ENCODE assay signal across 8 cellular contexts in genomic region chr20:17681741-17682102, GRCh38. TPM values are rescaled to one million over a fixed set of nuclear protein-coding genes. Genes with fewer than 3 reads are reported as not detected.
DNase-seq lines count a peak whose midpoint lies in the region; ATAC-seq and TF ChIP-seq lines count a peak whose summit lies in the region.

No MANE protein-coding gene starts in this region.

- no peak for TF ChIP-seq CTCF in ascending aorta (IDR thresholded peaks at IDR 0.05)

- H3K4me1 Mint-ChIP-seq in activated naive CD4-positive, alpha-beta T cell treated with anti-CD3 and anti-CD28 coated beads, Interleukin-2, amount 10 ng/mL, durations not matched to agents 7 days and 5 days = peaks cover 34% of the 10 kb centered on the region

- no peaks in the 10 kb centered on the region for H3K9me3 ChIP-seq in ascending aorta
- no peaks in the 10 kb centered on the region for H3K9me3 ChIP-seq in mesodermal cell (ENCODE audit: control insufficient read depth, low read length)

- H3K27ac ChIP-seq in ascending aorta (peak overlapping the region; percentile 95 to 97), mesodermal cell (ENCODE audit: low read depth, low read length, severe bottlenecking) (peak overlapping the region; percentile 94)

- peaks cover 21% of the 10 kb centered on the region for H3K36me3 Mint-ChIP-seq in activated naive CD4-positive, alpha-beta T cell treated with anti-CD3 and anti-CD28 coated beads, Interleukin-2, amount 10 ng/mL, durations not matched to agents 7 days and 5 days

- no peaks in the 10 kb centered on the region for H3K27me3 ChIP-seq in ascending aorta

- H3K4me1 ChIP-seq in ascending aorta = peaks cover 4 to 16% of the 10 kb centered on the region in 2 donors
- H3K4me1 ChIP-seq in mesodermal cell (ENCODE audit: control insufficient read depth, insufficient read depth, low read length, poor library complexity, severe bottlenecking) = peaks cover 17% of the 10 kb centered on the region

- WGBS in mesodermal cell (ENCODE audit: insufficient coverage in 2 of 2), 2 experiments = 0% methylated on average over 21 to 30 of the region's 62 CpGs

- DNase-seq in activated naive CD4-positive, alpha-beta T cell treated with anti-CD3 and anti-CD28 coated beads, Interleukin-2, amount 10 ng/mL, durations not matched to agents 7 days and 5 days = no peak
- no peak for DNase-seq in activated naive CD4-positive, alpha-beta T cell (lab: John Stamatoyannopoulos, UW)
- DNase-seq in ascending aorta (ENCODE audit: low spot score in 2 of 2) (no peak), NCI-H1417 treated with DMSO at 0.1 percent for 48 hours (lab: John Stamatoyannopoulos, UW) (no peak)

- H3K27ac Mint-ChIP-seq in activated naive CD4-positive, alpha-beta T cell treated with anti-CD3 and anti-CD28 coated beads, Interleukin-2, amount 10 ng/mL, durations not matched to agents 7 days and 5 days = peak overlapping the region; percentile 92

- H3K4me3 ChIP-seq in ascending aorta (peak overlapping the region; percentile 90 to 93), mesodermal cell (ENCODE audit: extremely low read depth, insufficient read depth, low read length, poor library complexity, severe bottlenecking) (peak overlapping the region; percentile 61)

- H3K36me3 ChIP-seq in ascending aorta (peaks cover 4% of the 10 kb centered on the region in 2 donors), mesodermal cell (ENCODE audit: control insufficient read depth, insufficient read depth, low read length) (peaks cover 36% of the 10 kb centered on the region)

- CTCF ChIA-PET in activated naive CD4-positive, alpha-beta T cell treated with anti-CD3 and anti-CD28 coated beads, Interleukin-2, amount 10 ng/mL, durations not matched to agents 7 days and 5 days (lab: Charles Lee) = interaction anchor here (0.6 to 5.1 kb wide), 15 partner anchors 10 to 315 kb away, joined by 3 to 25 read pairs (median 5); partner anchors contain the start of gene BFSP1

- H3K9me3 Mint-ChIP-seq in activated naive CD4-positive, alpha-beta T cell treated with anti-CD3 and anti-CD28 coated beads, Interleukin-2, amount 10 ng/mL, durations not matched to agents 7 days and 5 days = no peaks in the 10 kb centered on the region

- peak overlapping the region; percentile 85 for H3K4me3 Mint-ChIP-seq in activated naive CD4-positive, alpha-beta T cell treated with anti-CD3 and anti-CD28 coated beads, Interleukin-2, amount 10 ng/mL, durations not matched to agents 7 days and 5 days

- ATAC-seq in HG03139 (IDR thresholded peaks at IDR 0.05; ENCODE audit: unreplicated experiment) = peak; percentile 1
- no peak for ATAC-seq in HG03097 (IDR thresholded peaks at IDR 0.05; ENCODE audit: low FRiP score, unreplicated experiment)
- ATAC-seq in HG03108 (IDR thresholded peaks at IDR 0.05; ENCODE audit: unreplicated experiment) = no peak

- H3K27me3 Mint-ChIP-seq in activated naive CD4-positive, alpha-beta T cell treated with anti-CD3 and anti-CD28 coated beads, Interleukin-2, amount 10 ng/mL, durations not matched to agents 7 days and 5 days = peaks cover 36% of the 10 kb centered on the region

- intact Hi-C loops in ascending aorta (cut with DNase I) = loop anchor here (1.0 to 10.0 kb wide), 11 partner anchors 111 to 1107 kb away; partner anchors contain the start of genes KAT14, KIF16B, MGME1 and PET117

RNA-seq across cellular contexts. Expression of gene RRBP1, which starts 0.3 kb away (rescaled TPM):
- 101 TPM for total RNA-seq in ascending aorta
- 104 TPM for polyA plus RNA-seq in mesodermal cell (2013, experiment 1 of 2)
- 107 TPM for polyA plus RNA-seq in mesodermal cell (2013, experiment 2 of 2)

RNA-seq across cellular contexts. Expression of gene BANF2, which starts 18.0 kb away (rescaled TPM):
- total RNA-seq in ascending aorta = not detected
- not detected for polyA plus RNA-seq in mesodermal cell (2013, experiment 1 of 2)
- polyA plus RNA-seq in mesodermal cell (2013, experiment 2 of 2) = not detected
